ENCODE assay signal across 9 cellular contexts in the genomic region with DNA sequence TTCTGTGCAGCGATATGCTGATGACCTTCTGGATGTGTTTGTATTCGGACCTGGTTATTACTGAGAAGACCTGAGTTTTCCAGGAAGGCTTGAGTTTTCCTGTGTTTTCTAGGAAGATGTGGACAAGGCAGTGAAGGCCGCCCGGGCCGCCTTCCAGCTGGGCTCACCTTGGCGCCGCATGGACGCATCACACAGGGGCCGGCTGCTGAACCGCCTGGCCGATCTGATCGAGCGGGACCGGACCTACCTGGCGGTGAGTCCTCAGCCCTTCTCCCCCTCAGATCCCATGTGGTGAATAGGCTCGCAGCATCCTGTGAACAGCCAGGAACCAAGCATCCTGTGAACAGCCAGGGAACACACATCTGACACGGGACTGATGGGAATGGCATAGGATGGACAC.
"Had no signal": no experiment of that assay in that cellular context is flagged by ENCODE, and none has a peak within 500 bp of the region (broad histone marks: within the 10 kb centered on the region; RNA-seq: fewer than 3 reads in every experiment).

No MANE protein-coding gene starts in this region.

- H3K4me2 ChIP-seq: GM23338 had no signal

- ATAC-seq: GM23338, HCT116, K562 had no signal

- FAIRE-seq: H1, H54, HTR-8/SVneo, K562 had no signal

- H3K4me3 ChIP-seq: GM23338, HAP-1, K562 had no signal

- H3K36me3 ChIP-seq: HAP-1 had no signal

- H3K9me3 ChIP-seq: HAP-1 had no signal

- H2AFZ ChIP-seq: GM23338 had no signal

- H3K4me1 ChIP-seq: HAP-1 had no signal

- DNase-seq: HFFc6, IMR-90 had no signal
